16 cellular contexts compared by ENCODE assay signal in genomic region chr1:205709059-205709398, GRCh38. TPM values are rescaled to one million over a fixed set of nuclear protein-coding genes. Genes with fewer than 3 reads are reported as not detected.
A peak's percentile ranks its signal among the peaks of the same experiment; 100 is the strongest.
DNase-seq lines count a peak whose midpoint lies in the region; ATAC-seq and TF ChIP-seq lines count a peak whose summit lies in the region.
"Had no signal": no experiment of that assay in that cellular context is flagged by ENCODE, and none has a peak within 500 bp of the region (broad histone marks: within the 10 kb centered on the region; RNA-seq: fewer than 3 reads in every experiment).

No MANE protein-coding gene starts in this region.

- H3K27me3 ChIP-seq in WERI-Rb-1 (ENCODE audit: insufficient read depth, low read depth, severe bottlenecking) = no peaks in the 10 kb centered on the region
- no peaks in the 10 kb centered on the region for H3K27me3 ChIP-seq in osteoblast (ENCODE audit: insufficient read depth, low read length)
- H3K27me3 ChIP-seq in aorta (ENCODE audit: control insufficient read depth in 1 of 2, insufficient read depth in 2 of 2, low read length in 1 of 2) = no peaks in the 10 kb centered on the region
- no peaks in the 10 kb centered on the region for H3K27me3 ChIP-seq in smooth muscle cell (ENCODE audit: low read depth)

- H3K36me3 ChIP-seq in WERI-Rb-1 (peaks cover 23% of the 10 kb centered on the region), osteoblast (ENCODE audit: insufficient read depth, low read length) (peaks cover 32% of the 10 kb centered on the region), aorta (ENCODE audit: control insufficient read depth in 1 of 2, insufficient read depth in 2 of 2, low read length in 1 of 2) (no peaks in the 10 kb centered on the region), smooth muscle cell (ENCODE audit: low read depth) (no peaks in the 10 kb centered on the region)

- peaks cover 21% of the 10 kb centered on the region for H3K4me1 Mint-ChIP-seq in activated CD8-positive, alpha-beta T cell treated with anti-CD3 and anti-CD28 coated beads, Interleukin-2, amount 10 ng/mL, durations not matched to agents 7 days and 5 days (ENCODE audit: low read depth)

- H3K9ac ChIP-seq in smooth muscle cell (ENCODE audit: low read depth) = no peak overlapping the region

- peaks cover 5% of the 10 kb centered on the region for H4K20me1 ChIP-seq in osteoblast (ENCODE audit: insufficient read depth, low read length)
- H4K20me1 ChIP-seq in smooth muscle cell (ENCODE audit: low read depth) = peaks cover 19% of the 10 kb centered on the region

- peaks cover 36% of the 10 kb centered on the region for H3K36me3 Mint-ChIP-seq in activated CD8-positive, alpha-beta T cell treated with anti-CD3 and anti-CD28 coated beads, Interleukin-2, amount 10 ng/mL, durations not matched to agents 7 days and 5 days (ENCODE audit: low read depth)

- no peak overlapping the region for H2AFZ ChIP-seq in osteoblast (ENCODE audit: low read length)
- H2AFZ ChIP-seq in smooth muscle cell (ENCODE audit: low read depth) = no peak overlapping the region

- WGBS in aorta, 2 donors = 27 to 32% methylated on average over 4 of the region's 4 CpGs
- WGBS in smooth muscle cell (ENCODE audit: low lambda C conversion rate) = 82% methylated on average over 4 of the region's 4 CpGs

- TF ChIP-seq CTCF in C4-2B (conservative IDR thresholded peaks at IDR 0.05) = no peak
- TF ChIP-seq CTCF in WERI-Rb-1 (IDR thresholded peaks at IDR 0.05; ENCODE audit: low read depth, low read length) = no peak
- TF ChIP-seq CTCF in foreskin fibroblast (IDR thresholded peaks at IDR 0.05; ENCODE audit: low read depth, low read length) = no peak
- no peak for TF ChIP-seq CTCF in osteoblast (IDR thresholded peaks at IDR 0.05; ENCODE audit: extremely low read depth, low read depth, low read length)
- TF ChIP-seq CTCF in smooth muscle cell (IDR thresholded peaks at IDR 0.05; ENCODE audit: borderline replicate concordance, insufficient read depth, poor library complexity, severe bottlenecking) = no peak

- H3K4me3 ChIP-seq in WERI-Rb-1 (ENCODE audit: low read depth, low read length) (no peak overlapping the region), foreskin fibroblast (ENCODE audit: low read depth in 1 of 2, low read length in 2 of 2) (no peak overlapping the region), osteoblast (ENCODE audit: insufficient read depth, low read length) (no peak overlapping the region), aorta (ENCODE audit: low read length in 2 of 2) (no peak overlapping the region), smooth muscle cell (no peak overlapping the region)
- H3K4me3 ChIP-seq: mucosa of descending colon had no signal

- no peaks in the 10 kb centered on the region for H3K9me3 Mint-ChIP-seq in activated CD8-positive, alpha-beta T cell treated with anti-CD3 and anti-CD28 coated beads, Interleukin-2, amount 10 ng/mL, durations not matched to agents 7 days and 5 days (ENCODE audit: insufficient read depth)
- H3K9me3 Mint-ChIP-seq: endodermal cell had no signal

- H3K27ac ChIP-seq in C4-2B (peak overlapping the region; percentile 89; the same call in 1 of the 2 replicates), WERI-Rb-1 (peak overlapping the region; percentile 76), osteoblast (ENCODE audit: low read depth, low read length) (peak overlapping the region; percentile 5), aorta (ENCODE audit: low read depth in 1 of 2, low read length in 2 of 2) (no peak overlapping the region), smooth muscle cell (ENCODE audit: low read depth) (no peak overlapping the region)

- intact Hi-C loops in aorta (cut with DNase I) = no loop called here

- peaks cover under 1% of the 10 kb centered on the region for H3F3A ChIP-seq in smooth muscle cell (ENCODE audit: low read depth)

- POLR2A ChIA-PET in activated CD8-positive, alpha-beta T cell treated with anti-CD3 and anti-CD28 coated beads, Interleukin-2, amount 10 ng/mL, durations not matched to agents 7 days and 5 days (lab: Charles Lee) = interaction anchor here (0.6 to 0.9 kb wide), 4 partner anchors 8 to 453 kb away, joined by 3 to 4 read pairs (median 4); no protein-coding TSS in a partner anchor

- ATAC-seq in aorta (ENCODE audit: low FRiP score) = no peak
- ATAC-seq in activated CD8-positive, alpha-beta T cell treated with anti-CD3 and anti-CD28 coated beads, Interleukin-2, amount 10 ng/mL, durations not matched to agents 7 days and 5 days = no peak
- ATAC-seq: mucosa of descending colon had no signal

- no peaks in the 10 kb centered on the region for H3K27me3 Mint-ChIP-seq in activated CD8-positive, alpha-beta T cell treated with anti-CD3 and anti-CD28 coated beads, Interleukin-2, amount 10 ng/mL, durations not matched to agents 7 days and 5 days (ENCODE audit: low read depth)

- H3K79me2 ChIP-seq in osteoblast (ENCODE audit: insufficient read depth, low read length) = no peaks in the 10 kb centered on the region
- no peaks in the 10 kb centered on the region for H3K79me2 ChIP-seq in smooth muscle cell (ENCODE audit: low read depth)

- H3K4me2 ChIP-seq in osteoblast (ENCODE audit: insufficient read depth, low read length) (no peak overlapping the region), smooth muscle cell (no peak overlapping the region)

- no peak overlapping the region for H3K27ac Mint-ChIP-seq in activated CD8-positive, alpha-beta T cell treated with anti-CD3 and anti-CD28 coated beads, Interleukin-2, amount 10 ng/mL, durations not matched to agents 7 days and 5 days
- H3K27ac Mint-ChIP-seq: endodermal cell had no signal

- H3K9me3 ChIP-seq in WERI-Rb-1 (ENCODE audit: severe bottlenecking) (no peaks in the 10 kb centered on the region), osteoblast (ENCODE audit: low read depth, low read length) (no peaks in the 10 kb centered on the region), aorta (ENCODE audit: control insufficient read depth, low read length) (no peaks in the 10 kb centered on the region), smooth muscle cell (replicated peaks; ENCODE audit: low read depth) (no peaks in the 10 kb centered on the region)
- H3K9me3 ChIP-seq: mucosa of descending colon had no signal

- DNase-seq in WERI-Rb-1 = no peak
- peak; percentile 48 to 77 for DNase-seq in foreskin fibroblast
- DNase-seq in osteoblast (ENCODE audit: insufficient read length, low spot score, missing footprints) = peak; percentile 25
- DNase-seq in occipital lobe (lab: John Stamatoyannopoulos, UW) = no peak
- DNase-seq in aorta = no peak
- DNase-seq in smooth muscle cell (lab: John Stamatoyannopoulos, UW; ENCODE audit: unreplicated experiment) = no peak
- DNase-seq in activated CD8-positive, alpha-beta T cell treated with anti-CD3 and anti-CD28 coated beads, Interleukin-2, amount 10 ng/mL, durations not matched to agents 7 days and 5 days = no peak
- DNase-seq: activated T-cell treated with anti-CD3 and anti-CD28 coated beads for 4 hours, amniotic stem cell, endodermal cell, mucosa of descending colon, NCI-H1436 treated with DMSO at 0.1 percent for 48 hours, NCI-H526 treated with DMSO at 0.1 percent for 48 hours, retina, SHP77 treated with DMSO at 0.1 percent for 48 hours had no signal

- CTCF ChIA-PET in activated CD8-positive, alpha-beta T cell treated with anti-CD3 and anti-CD28 coated beads, Interleukin-2, amount 10 ng/mL, durations not matched to agents 7 days and 5 days (lab: Charles Lee) = interaction anchor here (0.6 to 9.6 kb wide), 16 partner anchors 11 to 224 kb away, joined by 3 to 231 read pairs (median 6); partner anchors contain the start of gene RAB29

- H3K4me3 Mint-ChIP-seq in activated CD8-positive, alpha-beta T cell treated with anti-CD3 and anti-CD28 coated beads, Interleukin-2, amount 10 ng/mL, durations not matched to agents 7 days and 5 days = no peak overlapping the region
- H3K4me3 Mint-ChIP-seq: endodermal cell had no signal

- H3K4me1 ChIP-seq in osteoblast (ENCODE audit: insufficient read depth, low read length) (peaks cover 6% of the 10 kb centered on the region), aorta (ENCODE audit: control insufficient read depth in 1 of 2, insufficient read depth in 2 of 2, low read length in 2 of 2) (no peaks in the 10 kb centered on the region), smooth muscle cell (ENCODE audit: low read depth) (no peaks in the 10 kb centered on the region)

RNA-seq across cellular contexts. Expression of gene SLC45A3, which starts 28.7 kb away (rescaled TPM):
- 1.1 and 1.5 TPM in 2 replicates for total RNA-seq in osteoblast
- 4.4 TPM for total RNA-seq in occipital lobe
- total RNA-seq in aorta = 1 to 10 TPM; 4.8 to 7.0 TPM
- polyA plus RNA-seq in aorta = 10 to 100 TPM in 1 of 2 donors, 1 to 10 TPM in 1; 3.0 to 14.1 TPM
- 3.2 and 4.9 TPM in 2 replicates for total RNA-seq in smooth muscle cell
- 3.1 and 4.4 TPM in 2 replicates for polyA plus RNA-seq in smooth muscle cell
- under 1 TPM; 0.18 to 0.21 TPM for total RNA-seq in activated CD8-positive, alpha-beta T cell treated with anti-CD3 and anti-CD28 coated beads, Interleukin-2, amount 10 ng/mL, durations not matched to agents 7 days and 5 days

RNA-seq across cellular contexts. Expression of gene NUCKS1, which starts 41.0 kb away (rescaled TPM):
- total RNA-seq in osteoblast (132 and 140 TPM in 2 replicates), occipital lobe (257 TPM), aorta (100 to 1,000 TPM; 145 to 158 TPM), smooth muscle cell (139 and 179 TPM in 2 replicates)
- polyA plus RNA-seq in aorta (10 to 100 TPM; 47.1 to 47.6 TPM), smooth muscle cell (29.1 and 30.9 TPM in 2 replicates)
- total RNA-seq in activated CD8-positive, alpha-beta T cell treated with anti-CD3 and anti-CD28 coated beads, Interleukin-2, amount 10 ng/mL, durations not matched to agents 7 days and 5 days = 100 to 1,000 TPM; 236 to 237 TPM

Comparison
In these comparisons a context has a peak if more than half of its experiments do, and no peak if none do; other contexts are left out.
1. H3K27ac ChIP-seq: peak in C4-2B (single experiment), WERI-Rb-1 (single experiment) and osteoblast (single experiment); none in aorta (0 of 2) and smooth muscle cell (single experiment).
2. DNase-seq: peak in foreskin fibroblast (2 of 2) and osteoblast (single experiment); none in WERI-Rb-1 (single experiment), occipital lobe (single experiment), aorta (0 of 2), smooth muscle cell (single experiment) and activated CD8-positive, alpha-beta T cell treated with anti-CD3 and anti-CD28 coated beads, Interleukin-2, amount 10 ng/mL, durations not matched to agents 7 days and 5 days (single experiment).